ENCODE assay signal across 20 cellular contexts in the genomic region with DNA sequence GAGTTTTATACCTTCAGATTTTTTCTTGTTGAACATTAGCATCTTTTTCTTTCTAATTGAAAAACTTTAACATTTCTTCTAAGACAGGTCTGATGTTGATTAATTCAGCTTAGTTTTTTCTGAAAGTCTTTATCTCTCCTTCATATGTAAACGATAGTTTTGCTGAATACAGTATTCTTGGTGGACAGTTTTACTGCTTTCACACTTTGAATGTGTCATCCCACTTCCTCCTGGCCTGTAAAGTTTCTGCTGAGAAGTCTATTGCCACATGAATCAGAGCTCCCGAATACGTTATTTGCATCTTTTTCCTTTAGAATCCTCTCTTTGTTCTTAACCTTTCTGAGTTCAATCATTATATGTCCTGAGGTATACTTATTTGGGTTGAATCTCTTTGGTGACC.
DNase-seq lines count a peak whose midpoint lies in the region; ATAC-seq and TF ChIP-seq lines count a peak whose summit lies in the region.
"Had no signal": no experiment of that assay in that cellular context is flagged by ENCODE, and none has a peak within 500 bp of the region (broad histone marks: within the 10 kb centered on the region; RNA-seq: fewer than 3 reads in every experiment).

No MANE protein-coding gene starts in this region.

- H3K79me2 ChIP-seq in mesendoderm (ENCODE audit: control insufficient read depth, insufficient read depth, low read length): no peaks in the 10 kb centered on the region

- no peak for ATAC-seq in left cardiac atrium
- ATAC-seq: GM12878 had no signal

- WGBS in mesendoderm (ENCODE audit: extremely low coverage, insufficient coverage, low lambda C conversion rate): no CpG with 5 or more reads among the region's 3 CpGs

- H3K56ac ChIP-seq in mesendoderm (ENCODE audit: low read length): no peak overlapping the region

- peak; percentile 37 for DNase-seq in DMS53 (lab: John Stamatoyannopoulos, UW)
- no peak for DNase-seq in DMS53 treated with DMSO at 0.1 percent for 48 hours (lab: John Stamatoyannopoulos, UW; ENCODE audit: unreplicated experiment)
- DNase-seq in OCI-M1 (lab: John Stamatoyannopoulos, UW): peak; percentile 32
- DNase-seq in mesendoderm: peak; percentile 22
- no peak for DNase-seq in left cardiac atrium
- DNase-seq in hypothalamus (lab: John Stamatoyannopoulos, UW): no peak
- DNase-seq in NCI-H187 (lab: John Stamatoyannopoulos, UW): no peak
- DNase-seq: CD4-positive, alpha-beta T cell; CD8-positive, alpha-beta memory T cell; DMS 273 treated with DMSO at 0.1 percent for 48 hours; DND-41; GDM1; GOT3; H7; HCEC 1CT had no signal

- H3K9ac ChIP-seq in mesendoderm (ENCODE audit: low read length): no peak overlapping the region
- H3K9ac ChIP-seq: BLaER1 had no signal

- no peak overlapping the region for H4K8ac ChIP-seq in mesendoderm (ENCODE audit: low read depth, low read length)

- H2BK120ac ChIP-seq in mesendoderm (ENCODE audit: low read depth, low read length): no peak overlapping the region

- H3K36me3 ChIP-seq in HEK293 (ENCODE audit: control insufficient read depth in 2 of 2, insufficient read depth in 1 of 2, low read length in 2 of 2) (no peaks in the 10 kb centered on the region), mesendoderm (ENCODE audit: control insufficient read depth, insufficient read depth, low read length) (no peaks in the 10 kb centered on the region)
- H3K36me3 ChIP-seq: BLaER1 had no signal

- H3K4me2 ChIP-seq in mesendoderm (ENCODE audit: low read length): no peak overlapping the region
- H3K4me2 ChIP-seq: BLaER1 had no signal

- H2BK5ac ChIP-seq in mesendoderm (ENCODE audit: low read length): no peak overlapping the region

- intact Hi-C loops in left cardiac atrium (cut with DNase I): loop anchor here in 1 of 2 donors (5.0 kb wide), 1 partner anchor 540 kb away; no protein-coding TSS in a partner anchor

- no peak overlapping the region for H4K5ac ChIP-seq in mesendoderm (ENCODE audit: low read length)

- H3K4ac ChIP-seq in mesendoderm (ENCODE audit: low read depth, low read length): no peak overlapping the region

- no peaks in the 10 kb centered on the region for H3K27me3 ChIP-seq in mesendoderm (ENCODE audit: insufficient read depth, low read length, poor library complexity)
- H3K27me3 ChIP-seq: BLaER1 had no signal

- H3K9me3 ChIP-seq in HEK293 (ENCODE audit: control insufficient read depth, insufficient read depth, low read depth, low read length): no peaks in the 10 kb centered on the region

- H3K4me1 ChIP-seq in HEK293 (ENCODE audit: control insufficient read depth, insufficient read depth, low read length) (no peaks in the 10 kb centered on the region), mesendoderm (ENCODE audit: control insufficient read depth, low read depth, low read length) (no peaks in the 10 kb centered on the region)
- H3K4me1 ChIP-seq: BLaER1 had no signal

- no peak overlapping the region for H3K18ac ChIP-seq in mesendoderm (ENCODE audit: low read length)

- H2BK15ac ChIP-seq in mesendoderm (replicated peaks; ENCODE audit: low read depth): no peak overlapping the region

- H2AK5ac ChIP-seq in mesendoderm (ENCODE audit: low read length): no peak overlapping the region

- TF ChIP-seq CTCF in HEK293 (tag by site-specific recombination; IDR thresholded peaks at IDR 0.05): no peak

- H3K23ac ChIP-seq in mesendoderm (ENCODE audit: low read length): no peak overlapping the region

- no peak overlapping the region for H3K27ac ChIP-seq in HEK293 (ENCODE audit: extremely low read depth, low read depth, low read length)
- H3K27ac ChIP-seq in mesendoderm (ENCODE audit: low read depth, low read length): no peak overlapping the region
- H3K27ac ChIP-seq: 22Rv1, BLaER1, C4-2B had no signal

- POLR2A ChIA-PET in HEK293 (lab: Yijun Ruan, JAX): no interaction called here

- no peaks in the 10 kb centered on the region for H3K79me1 ChIP-seq in mesendoderm (ENCODE audit: low read length)

- CTCF ChIA-PET in HEK293 (lab: Yijun Ruan, JAX): interaction anchor here (0.7 kb wide), 2 partner anchors 134 to 162 kb away, joined by 3 read pairs; no protein-coding TSS in a partner anchor

- no peak overlapping the region for H3K4me3 ChIP-seq in HEK293 (ENCODE audit: low read depth, low read length)
- H3K4me3 ChIP-seq in mesendoderm (ENCODE audit: low read length): no peak overlapping the region
- H3K4me3 ChIP-seq: BLaER1, GM12878 had no signal

TF ChIP-seq in HEK293, 187 proteins besides CTCF, POLR2A, EP300 and RAD21:
- peak; percentile 90 for TF ChIP-seq SETDB1 (IDR thresholded peaks at IDR 0.05; ENCODE audit: insufficient read length, low read length)
- TF ChIP-seq, protein P1, sequence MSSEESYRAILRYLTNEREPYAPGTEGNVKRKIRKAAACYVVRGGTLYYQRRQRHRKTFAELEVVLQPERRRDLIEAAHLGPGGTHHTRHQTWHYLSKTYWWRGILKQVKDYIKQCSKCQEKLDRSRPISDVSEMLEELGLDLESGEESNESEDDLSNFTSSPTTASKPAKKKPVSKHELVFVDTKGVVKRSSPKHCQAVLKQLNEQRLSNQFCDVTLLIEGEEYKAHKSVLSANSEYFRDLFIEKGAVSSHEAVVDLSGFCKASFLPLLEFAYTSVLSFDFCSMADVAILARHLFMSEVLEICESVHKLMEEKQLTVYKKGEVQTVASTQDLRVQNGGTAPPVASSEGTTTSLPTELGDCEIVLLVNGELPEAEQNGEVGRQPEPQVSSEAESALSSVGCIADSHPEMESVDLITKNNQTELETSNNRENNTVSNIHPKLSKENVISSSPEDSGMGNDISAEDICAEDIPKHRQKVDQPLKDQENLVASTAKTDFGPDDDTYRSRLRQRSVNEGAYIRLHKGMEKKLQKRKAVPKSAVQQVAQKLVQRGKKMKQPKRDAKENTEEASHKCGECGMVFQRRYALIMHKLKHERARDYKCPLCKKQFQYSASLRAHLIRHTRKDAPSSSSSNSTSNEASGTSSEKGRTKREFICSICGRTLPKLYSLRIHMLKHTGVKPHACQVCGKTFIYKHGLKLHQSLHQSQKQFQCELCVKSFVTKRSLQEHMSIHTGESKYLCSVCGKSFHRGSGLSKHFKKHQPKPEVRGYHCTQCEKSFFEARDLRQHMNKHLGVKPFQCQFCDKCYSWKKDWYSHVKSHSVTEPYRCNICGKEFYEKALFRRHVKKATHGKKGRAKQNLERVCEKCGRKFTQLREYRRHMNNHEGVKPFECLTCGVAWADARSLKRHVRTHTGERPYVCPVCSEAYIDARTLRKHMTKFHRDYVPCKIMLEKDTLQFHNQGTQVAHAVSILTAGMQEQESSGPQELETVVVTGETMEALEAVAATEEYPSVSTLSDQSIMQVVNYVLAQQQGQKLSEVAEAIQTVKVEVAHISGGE (tag by site-specific recombination; conservative IDR thresholded peaks at IDR 0.05; ENCODE audit: low read depth): no peak
- no peak for TF ChIP-seq ZFP3 (tag by site-specific recombination; IDR thresholded peaks at IDR 0.05; ENCODE audit: low read depth)
TF ChIP-seq in HEK293: peak in this region for 1.

Comparison
In these comparisons a context has a peak if more than half of its experiments do, and no peak if none do; other contexts are left out.
1. DNase-seq: peak in DMS53 (single experiment), OCI-M1 (single experiment) and mesendoderm (single experiment); none in DMS53 treated with DMSO at 0.1 percent for 48 hours (single experiment), left cardiac atrium (single experiment), hypothalamus (0 of 51) and NCI-H187 (0 of 2).